Comparison of ENCODE assay signal across 8 cellular contexts in the genomic region with DNA sequence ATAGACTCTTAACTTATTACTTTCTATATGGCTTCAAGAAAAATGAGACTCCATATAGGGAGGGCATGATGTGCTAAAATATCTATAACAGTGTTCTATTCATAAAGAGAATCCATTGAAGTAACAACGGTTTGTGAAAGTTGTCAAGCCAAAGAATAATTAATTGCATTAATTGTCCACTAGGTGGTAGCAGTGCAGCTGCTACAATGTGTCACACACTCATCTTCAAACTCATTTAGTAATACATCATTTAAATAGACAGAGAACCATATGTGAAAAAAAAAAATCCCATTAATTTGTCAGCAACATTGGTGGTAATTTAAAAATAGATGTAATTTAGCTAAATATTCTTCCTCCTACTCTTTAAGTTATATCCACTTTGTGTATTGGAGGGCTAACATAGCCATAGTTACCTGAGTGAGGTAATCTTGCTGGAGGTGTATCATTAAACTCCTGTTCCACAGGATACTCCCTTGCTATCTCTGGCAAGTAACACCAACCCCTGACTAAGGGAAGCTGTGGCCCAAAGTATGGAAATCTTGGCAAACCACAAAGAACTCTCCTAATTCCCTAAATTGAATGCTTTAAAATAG. TPM values are rescaled to one million over a fixed set of nuclear protein-coding genes. Genes with fewer than 3 reads are reported as not detected.
DNase-seq lines count a peak whose midpoint lies in the region; ATAC-seq and TF ChIP-seq lines count a peak whose summit lies in the region.

No MANE protein-coding gene starts in this region.

- in situ Hi-C loops in KBM-7 (cut with MboI; ENCODE audit: low pct_unique_long_range_greater_than_20kb, low sequenced_read_pairs), result no loop called here

- peak; percentile 54 for TF ChIP-seq CTCF in fibroblast of mammary gland (conservative IDR thresholded peaks at IDR 0.05; ENCODE audit: control insufficient read depth, insufficient read depth, low read depth, low read length)
- TF ChIP-seq CTCF in parathyroid adenoma (IDR thresholded peaks at IDR 0.05), result peak; percentile 75

- H3K27me3 ChIP-seq in parathyroid adenoma (ENCODE audit: control insufficient read depth, insufficient read depth, low read length), result no peaks in the 10 kb centered on the region

- H3K9me3 Mint-ChIP-seq in activated naive CD4-positive, alpha-beta T cell treated with anti-CD3 and anti-CD28 coated beads for 36 hours, result no peaks in the 10 kb centered on the region
- no peaks in the 10 kb centered on the region for H3K9me3 Mint-ChIP-seq in activated naive CD4-positive, alpha-beta T cell treated with anti-CD3 and anti-CD28 coated beads, Interleukin-2, amount 10 ng/mL, durations not matched to agents 7 days and 5 days

- H3K27me3 Mint-ChIP-seq in activated naive CD4-positive, alpha-beta T cell treated with anti-CD3 and anti-CD28 coated beads for 36 hours (ENCODE audit: low read depth), result peaks cover 8% of the 10 kb centered on the region
- H3K27me3 Mint-ChIP-seq in activated naive CD4-positive, alpha-beta T cell treated with anti-CD3 and anti-CD28 coated beads, Interleukin-2, amount 10 ng/mL, durations not matched to agents 7 days and 5 days, result peaks cover 19% of the 10 kb centered on the region

- H3K27ac ChIP-seq in parathyroid adenoma, result no peak overlapping the region

- H3K36me3 Mint-ChIP-seq in activated naive CD4-positive, alpha-beta T cell treated with anti-CD3 and anti-CD28 coated beads for 36 hours (ENCODE audit: low read depth), result no peaks in the 10 kb centered on the region
- H3K36me3 Mint-ChIP-seq in activated naive CD4-positive, alpha-beta T cell treated with anti-CD3 and anti-CD28 coated beads, Interleukin-2, amount 10 ng/mL, durations not matched to agents 7 days and 5 days, result no peaks in the 10 kb centered on the region

- no peak overlapping the region for H2AFZ ChIP-seq in parathyroid adenoma

- H3K4me3 Mint-ChIP-seq in activated naive CD4-positive, alpha-beta T cell treated with anti-CD3 and anti-CD28 coated beads for 36 hours, result no peak overlapping the region
- no peak overlapping the region for H3K4me3 Mint-ChIP-seq in activated naive CD4-positive, alpha-beta T cell treated with anti-CD3 and anti-CD28 coated beads, Interleukin-2, amount 10 ng/mL, durations not matched to agents 7 days and 5 days

- H3K27ac Mint-ChIP-seq in activated naive CD4-positive, alpha-beta T cell treated with anti-CD3 and anti-CD28 coated beads for 36 hours, result no peak overlapping the region
- no peak overlapping the region for H3K27ac Mint-ChIP-seq in activated naive CD4-positive, alpha-beta T cell treated with anti-CD3 and anti-CD28 coated beads, Interleukin-2, amount 10 ng/mL, durations not matched to agents 7 days and 5 days

- peak; percentile 63 for ATAC-seq in GM21786 (IDR thresholded peaks at IDR 0.05; ENCODE audit: unreplicated experiment)

- H3K9ac ChIP-seq in parathyroid adenoma, result no peak overlapping the region

- H3K9me3 ChIP-seq in parathyroid adenoma (ENCODE audit: control insufficient read depth, low read length), result no peaks in the 10 kb centered on the region

- no peaks in the 10 kb centered on the region for H3K4me1 ChIP-seq in parathyroid adenoma

- H3K4me1 Mint-ChIP-seq in activated naive CD4-positive, alpha-beta T cell treated with anti-CD3 and anti-CD28 coated beads for 36 hours (ENCODE audit: low read depth), result no peaks in the 10 kb centered on the region
- no peaks in the 10 kb centered on the region for H3K4me1 Mint-ChIP-seq in activated naive CD4-positive, alpha-beta T cell treated with anti-CD3 and anti-CD28 coated beads, Interleukin-2, amount 10 ng/mL, durations not matched to agents 7 days and 5 days

- no peaks in the 10 kb centered on the region for H3K36me3 ChIP-seq in parathyroid adenoma (ENCODE audit: control insufficient read depth, insufficient read depth, low read length)

- intact Hi-C loops in activated naive CD4-positive, alpha-beta T cell treated with anti-CD3 and anti-CD28 coated beads for 36 hours (cut with micrococcal nuclease), result loop anchor here (1.0 to 2.0 kb wide), 4 partner anchors 82 to 412 kb away; no protein-coding TSS in a partner anchor

- no peak overlapping the region for H3K4me3 ChIP-seq in fibroblast of mammary gland (ENCODE audit: control insufficient read depth, low read depth, low read length)
- H3K4me3 ChIP-seq in parathyroid adenoma (ENCODE audit: low read depth, low read length), result no peak overlapping the region

- H3K4me2 ChIP-seq in parathyroid adenoma (ENCODE audit: low read length), result no peak overlapping the region

- H3K79me2 ChIP-seq in parathyroid adenoma, result no peaks in the 10 kb centered on the region

- peak; percentile 6 for DNase-seq in activated naive CD4-positive, alpha-beta T cell treated with anti-CD3 and anti-CD28 coated beads for 36 hours
- no peak for DNase-seq in activated naive CD4-positive, alpha-beta T cell treated with anti-CD3 and anti-CD28 coated beads, Interleukin-2, amount 10 ng/mL, durations not matched to agents 7 days and 5 days
- peak; percentile 42 for DNase-seq in KBM-7
- DNase-seq in SHP77 treated with DMSO at 0.1 percent for 48 hours (lab: John Stamatoyannopoulos, UW), result peak; percentile 69
- DNase-seq in fibroblast of mammary gland (ENCODE audit: low read depth), result peak; percentile 74
- DNase-seq in activated T-cell treated with anti-CD3 and anti-CD28 coated beads, Interleukin-2, amount 50 U/mL, for 48 hours, result no peak

- CTCF ChIA-PET in activated naive CD4-positive, alpha-beta T cell treated with anti-CD3 and anti-CD28 coated beads for 36 hours (lab: Charles Lee), result interaction anchor here (0.5 to 6.0 kb wide), 16 partner anchors 10 to 1925 kb away, joined by 3 to 89 read pairs (median 4); no protein-coding TSS in a partner anchor
- CTCF ChIA-PET in activated naive CD4-positive, alpha-beta T cell treated with anti-CD3 and anti-CD28 coated beads, Interleukin-2, amount 10 ng/mL, durations not matched to agents 7 days and 5 days (lab: Charles Lee), result interaction anchor here (0.6 to 5.4 kb wide), 11 partner anchors 15 to 587 kb away, joined by 3 to 83 read pairs (median 3); no protein-coding TSS in a partner anchor

RNA-seq across cellular contexts. Expression of a gene that starts 3.7 kb away (rescaled TPM):
- total RNA-seq in activated naive CD4-positive, alpha-beta T cell treated with anti-CD3 and anti-CD28 coated beads for 36 hours, result not detected

RNA-seq across cellular contexts. Expression of a gene that starts 33.8 kb away (rescaled TPM):
- not detected for total RNA-seq in activated naive CD4-positive, alpha-beta T cell treated with anti-CD3 and anti-CD28 coated beads for 36 hours

Comparison
In these comparisons a context has a peak if more than half of its experiments do, and no peak if none do; other contexts are left out.
1. DNase-seq: peak in activated naive CD4-positive, alpha-beta T cell treated with anti-CD3 and anti-CD28 coated beads for 36 hours (single experiment), KBM-7 (single experiment), SHP77 treated with DMSO at 0.1 percent for 48 hours (single experiment) and fibroblast of mammary gland (single experiment); none in activated naive CD4-positive, alpha-beta T cell treated with anti-CD3 and anti-CD28 coated beads, Interleukin-2, amount 10 ng/mL, durations not matched to agents 7 days and 5 days (single experiment) and activated T-cell treated with anti-CD3 and anti-CD28 coated beads, Interleukin-2, amount 50 U/mL, for 48 hours (0 of 2).